29 cellular contexts compared by ENCODE assay signal in the genomic region with DNA sequence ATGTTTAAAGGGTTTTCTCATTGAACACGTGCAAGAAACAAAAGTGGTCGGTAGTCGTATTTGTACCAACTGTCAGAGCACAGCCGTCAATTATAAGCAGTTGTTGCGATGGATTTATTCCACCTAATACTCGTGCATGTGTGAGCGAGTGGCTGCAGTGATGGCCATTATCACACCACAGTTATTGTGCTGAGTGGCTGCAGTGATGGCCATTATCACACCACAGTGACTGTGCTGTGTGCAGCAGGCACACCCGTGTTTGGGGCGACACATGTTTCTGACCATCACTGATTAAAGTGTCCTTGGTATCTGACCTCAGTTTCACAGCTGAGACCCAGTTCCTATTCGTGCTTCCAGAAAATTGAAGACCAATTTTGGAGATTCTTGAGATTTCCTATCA.
"Had no signal": no experiment of that assay in that cellular context is flagged by ENCODE, and none has a peak within 500 bp of the region (broad histone marks: within the 10 kb centered on the region; RNA-seq: fewer than 3 reads in every experiment).

No MANE protein-coding gene starts in this region.

- DNase-seq: activated CD4-positive, alpha-beta memory T cell treated with anti-CD3 and anti-CD28 coated beads for 36 hours; activated CD4-positive, alpha-beta T cell treated with anti-CD3 and anti-CD28 coated beads for 36 hours; activated CD4-positive, alpha-beta T cell treated with anti-CD3 and anti-CD28 coated beads, Interleukin-2, amount 10 ng/mL, durations not matched to agents 24 days and 14 days; activated CD4-positive, CD25-positive, alpha-beta regulatory T cell; activated CD4-positive, CD25-positive, alpha-beta regulatory T cell treated with anti-CD3 and anti-CD28 coated beads, Interleukin-2, amount 50 U/mL, for 72 hours; activated CD8-positive, alpha-beta memory T cell treated with anti-CD3 and anti-CD28 coated beads, Interleukin-2, amount 10 ng/mL, durations not matched to agents 7 days and 5 days; activated CD8-positive, alpha-beta memory T cell treated with anti-CD3 and anti-CD28 coated beads, Interleukin-2, amount 50 U/mL, for 4 hours; activated CD8-positive, alpha-beta T cell treated with anti-CD3 and anti-CD28 coated beads, Interleukin-2, amount 10 ng/mL, durations not matched to agents 7 days and 5 days; activated effector memory CD4-positive, alpha-beta T cell treated with anti-CD3 and anti-CD28 coated beads, Interleukin-2, amount 50 U/mL, for 16 hours; activated naive CD4-positive, alpha-beta T cell treated with anti-CD3 and anti-CD28 coated beads for 36 hours; activated naive CD8-positive, alpha-beta T cell treated with anti-CD3 and anti-CD28 coated beads for 36 hours; activated naive CD8-positive, alpha-beta T cell treated with anti-CD3 and anti-CD28 coated beads, Interleukin-2, amount 50 U/mL, for 24 hours; activated T-cell treated with anti-CD3 and anti-CD28 coated beads, Interleukin-2, amount 50 U/mL, for 1 hour; activated T-cell treated with anti-CD3 and anti-CD28 coated beads, Interleukin-2, amount 50 U/mL, for 48 hours; adrenal gland; amygdala; aorta; body of pancreas; caudate nucleus; cortex of kidney; dermis blood vessel endothelial cell; effector CD4-positive, alpha-beta T cell; effector memory CD8-positive, alpha-beta T cell; foreskin fibroblast; glutamatergic neuron; heart left ventricle; T-helper 2 cell had no signal

- H3K4me3 ChIP-seq: adrenal gland, body of pancreas, heart left ventricle had no signal

- H3K27ac ChIP-seq: adrenal gland, body of pancreas, epithelial cell of prostate, heart left ventricle had no signal

- H3K9me3 ChIP-seq: adrenal gland, body of pancreas, heart left ventricle had no signal

- ATAC-seq: activated CD4-positive, alpha-beta T cell treated with anti-CD3 and anti-CD28 coated beads for 36 hours; activated CD8-positive, alpha-beta memory T cell treated with anti-CD3 and anti-CD28 coated beads, Interleukin-2, amount 10 ng/mL, durations not matched to agents 7 days and 5 days; activated CD8-positive, alpha-beta T cell treated with anti-CD3 and anti-CD28 coated beads, Interleukin-2, amount 10 ng/mL, durations not matched to agents 7 days and 5 days; activated naive CD8-positive, alpha-beta T cell treated with anti-CD3 and anti-CD28 coated beads, Interleukin-2, amount 50 U/mL, for 24 hours; body of pancreas; effector memory CD8-positive, alpha-beta T cell; esophagus mucosa; heart left ventricle had no signal

- H3K4me1 ChIP-seq: adrenal gland had no signal

- H3K36me3 ChIP-seq: adrenal gland, heart left ventricle had no signal

- H3K27me3 ChIP-seq: body of pancreas had no signal
